In genomic region chr3:48661501-48662139, GRCh38 we compare ENCODE assay signal across 9 cellular contexts. TPM values are rescaled to one million over a fixed set of nuclear protein-coding genes. Genes with fewer than 3 reads are reported as not detected.
DNase-seq lines count a peak whose midpoint lies in the region; ATAC-seq, FAIRE-seq and TF ChIP-seq lines count a peak whose summit lies in the region.
"Had no signal": no experiment of that assay in that cellular context is flagged by ENCODE, and none has a peak within 500 bp of the region (broad histone marks: within the 10 kb centered on the region; RNA-seq: fewer than 3 reads in every experiment).

No MANE protein-coding gene starts in this region.

- H3K4me2 ChIP-seq in K562 (ENCODE audit: insufficient read depth, low read length): no peak overlapping the region; the same call in 1 of the 2 replicates

- CTCF ChIA-PET in K562 (lab: Yijun Ruan, JAX; ENCODE audit: low intra/inter-chr PET ratio): no interaction called here

- no peak for TF ChIP-seq EP300 in K562 (IDR thresholded peaks at IDR 0.05; ENCODE audit: low read length)

- no peak for TF ChIP-seq POLR2A in K562 (conservative IDR thresholded peaks at IDR 0.05)
- TF ChIP-seq POLR2A in spleen (IDR thresholded peaks at IDR 0.05): no peak

- POLR2A ChIA-PET in K562 (lab: Yijun Ruan, JAX): interaction anchor here (0.6 to 1.5 kb wide), 6 partner anchors 9 to 261 kb away, joined by 3 to 5 read pairs (median 3); no protein-coding TSS in a partner anchor

- H3K9me1 ChIP-seq in K562 (ENCODE audit: control insufficient read depth, insufficient read depth, low read length): no peaks in the 10 kb centered on the region

- no peak for TF ChIP-seq CTCF in K562 (IDR thresholded peaks at IDR 0.05 in 2 of 3, conservative IDR thresholded peaks at IDR 0.05 in 1 of 3; ENCODE audit: insufficient read depth in 2 of 3, low read depth in 1 of 3, low read length in 3 of 3)
- no peak for TF ChIP-seq CTCF in spleen (IDR thresholded peaks at IDR 0.05 in 8 of 11, conservative IDR thresholded peaks at IDR 0.05 in 3 of 11)

- DNase-seq in T-helper 9 cell (peak; percentile 72), K562 (ENCODE audit: extremely low read depth in 1 of 4, low spot score in 3 of 4) (peak; percentile 74 to 88 (median 87)), spleen (peak; percentile 91), NCI-H82 treated with DMSO at 0.1 percent for 48 hours (lab: John Stamatoyannopoulos, UW; ENCODE audit: unreplicated experiment) (no peak)

- H2AFZ ChIP-seq in K562 (ENCODE audit: low read depth, low read length): no peak overlapping the region

- no peak for TF ChIP-seq RAD21 in K562 (CRISPR knock-in tag; conservative IDR thresholded peaks at IDR 0.05 in 1 of 2, IDR thresholded peaks at IDR 0.05 in 1 of 2)

- FAIRE-seq in K562 (lab: Jason Lieb, UNC): peak; percentile 82

- no peaks in the 10 kb centered on the region for H4K20me1 ChIP-seq in K562 (replicated peaks; ENCODE audit: control insufficient read depth, insufficient read depth, low read length)

- intact Hi-C loops in K562 (cut with micrococcal nuclease) (no loop called here), spleen (cut with DNase I; ENCODE audit: low total_unique reads) (no loop called here)

- H3K79me2 ChIP-seq in K562 (ENCODE audit: control insufficient read depth, insufficient read depth, low read length): no peaks in the 10 kb centered on the region

- ATAC-seq in GM21423 (IDR thresholded peaks at IDR 0.05; ENCODE audit: unreplicated experiment): peak; percentile 30
- no peak; the same call in 2 of the 3 replicates for ATAC-seq in K562
- no peak for ATAC-seq in HG03439 (IDR thresholded peaks at IDR 0.05; ENCODE audit: unreplicated experiment)
- ATAC-seq in GM18517 (IDR thresholded peaks at IDR 0.05; ENCODE audit: unreplicated experiment): no peak

- H3K27me3 ChIP-seq in K562 (ENCODE audit: control insufficient read depth in 2 of 2, insufficient read depth in 2 of 2, low read length in 2 of 2) (no peaks in the 10 kb centered on the region; a peak in 1 of 5 replicates), iPS-18a (ENCODE audit: control insufficient read depth, insufficient read depth, low read length) (no peaks in the 10 kb centered on the region), spleen (replicated peaks in 1 of 7) (peaks cover 0 to 79% (median 37%) of the 10 kb centered on the region in 7 donors)

- no peaks in the 10 kb centered on the region for H3K9me3 ChIP-seq in K562 (replicated peaks; ENCODE audit: control insufficient read depth, insufficient read depth, low read depth, low read length)
- H3K9me3 ChIP-seq in iPS-18a (ENCODE audit: control insufficient read depth, low read depth, low read length): no peaks in the 10 kb centered on the region
- H3K9me3 ChIP-seq in spleen: no peaks in the 10 kb centered on the region

- H3K9ac ChIP-seq in K562 (ENCODE audit: insufficient read depth in 1 of 2, low read depth in 2 of 2, low read length in 2 of 2) (peak overlapping the region in 1 of 2 experiments; percentile 4; a peak in 1 of 4 replicates), iPS-18a (ENCODE audit: low read length) (no peak overlapping the region)

- H3K4me3 ChIP-seq in K562 (no peak overlapping the region; the same call in 1 of the 2 replicates), iPS-18a (ENCODE audit: low read length) (peak overlapping the region; percentile 56), spleen (peak overlapping the region in 7 of 8 donors; percentile 24 to 80 (median 45))

- 22% methylated on average over 29 of the region's 66 CpGs for WGBS in K562 (ENCODE audit: insufficient coverage, low coverage, missing lambda C conversion rate)
- 2 to 6% (median 3%) methylated on average over 11 to 66 of the region's 66 CpGs for WGBS in spleen, 5 donors

- H3K36me3 ChIP-seq in K562 (ENCODE audit: control insufficient read depth, insufficient read depth, low read length) (peaks cover 2% of the 10 kb centered on the region; the same call in 1 of the 3 replicates), iPS-18a (ENCODE audit: control insufficient read depth, low read depth, low read length) (peaks cover 5% of the 10 kb centered on the region), spleen (no peaks in the 10 kb centered on the region)

- BruUV-seq in K562 (replicated peaks; lab: Mats Ljungman, UMichigan): no TSS peak

- H3K4me1 ChIP-seq in K562 (replicated peaks in 1 of 2; ENCODE audit: control insufficient read depth in 2 of 2, insufficient read depth in 2 of 2, low read length in 2 of 2) (peaks cover 2 to 36% of the 10 kb centered on the region in 2 experiments; a peak in 4 of 5 replicates), iPS-18a (ENCODE audit: control insufficient read depth, low read depth, low read length) (peaks cover 4% of the 10 kb centered on the region), spleen (peaks cover 18 to 44% (median 38%) of the 10 kb centered on the region in 6 donors)

- in situ Hi-C loops in K562 (cut with MboI): no loop called here

- H3K27ac ChIP-seq in K562 (ENCODE audit: extremely low read depth, low read depth, low read length): no peak overlapping the region
- H3K27ac ChIP-seq in iPS-18a (ENCODE audit: low read length): no peak overlapping the region
- H3K27ac ChIP-seq in spleen: no peak overlapping the region

RNA-seq across cellular contexts. Expression of gene CELSR3, which starts 1.1 kb away (rescaled TPM):
- total RNA-seq in K562 (2011; cell fraction: chromatin; rRNA removed; ENCODE audit: low replicate concordance): 5.4 and 13.8 TPM in 2 replicates
- 7.0 and 9.3 TPM in 2 replicates for total RNA-seq in K562 (2011; cell fraction: nucleolus; rRNA removed)
- 6.1 and 6.5 TPM in 2 replicates for total RNA-seq in K562 (2011; cell fraction: nucleoplasm; rRNA removed)
- total RNA-seq in K562 (2014; rRNA removed): 0.64 and 0.98 TPM in 2 replicates
- 0.47 and 0.48 TPM in 2 replicates for total RNA-seq in K562 (2014; rRNA removed; fragmentation: Illumina TruSeq; extraction: Trizol)
- total RNA-seq in K562 (2015; rRNA removed; fragmentation: Illumina TruSeq; extraction: Trizol): 0.76 and 0.79 TPM in 2 replicates
- 1.6 and 2.1 TPM in 2 replicates for total RNA-seq in K562 (2021)
- polyA plus RNA-seq in K562 (2011; rRNA removed): 0.84 and 0.93 TPM in 2 replicates
- polyA plus RNA-seq in K562 (2011; cell fraction: cytosol; rRNA removed): 0.87 and 1.8 TPM in 2 replicates
- 5.5 and 8.2 TPM in 2 replicates for polyA plus RNA-seq in K562 (2011; cell fraction: nucleus; rRNA removed)
- polyA plus RNA-seq in K562 (2012): 1.5 and 1.6 TPM in 2 replicates
- 1.1 and 1.5 TPM in 2 replicates for polyA plus RNA-seq in K562 (2014; fragmentation: Illumina TruSeq; extraction: Trizol)
- polyA plus RNA-seq in K562 (2014; fragmentation: Nextera tagmentation; extraction: Ambion mirVana): under 1 TPM; 0.10 to 0.20 TPM
- polyA plus RNA-seq in K562 (2014; rRNA removed): 1.3 and 2.7 TPM in 2 replicates
- 0.78 and 1.9 TPM in 2 replicates for polyA minus RNA-seq in K562 (2011; rRNA and poly(A)+ RNA removed)
- polyA minus RNA-seq in K562 (2011; cell fraction: cytosol; rRNA and poly(A)+ RNA removed): 1.8 and 2.0 TPM in 2 replicates
- 2.7 and 3.0 TPM in 2 replicates for polyA minus RNA-seq in K562 (2011; cell fraction: nucleus; rRNA and poly(A)+ RNA removed)
- 1 to 10 TPM in 6 of 7 donors, under 1 TPM in 1; 0.56 to 2.7 (median 1.8) TPM for total RNA-seq in spleen
- polyA plus RNA-seq in spleen: 1 to 10 TPM in 2 of 3 donors, under 1 TPM in 1; 0.89 to 2.5 (median 2.0) TPM

RNA-seq across cellular contexts. Expression of gene NCKIPSD, which starts 24.1 kb away (rescaled TPM):
- total RNA-seq in K562 (2011; cell fraction: chromatin; rRNA removed; ENCODE audit: low replicate concordance): 29.1 and 109 TPM in 2 replicates
- 55.4 and 58.4 TPM in 2 replicates for total RNA-seq in K562 (2011; cell fraction: nucleolus; rRNA removed)
- total RNA-seq in K562 (2011; cell fraction: nucleoplasm; rRNA removed): 33.2 and 33.4 TPM in 2 replicates
- total RNA-seq in K562 (2014; rRNA removed) (12.3 and 18.7 TPM in 2 replicates), K562 (2014; rRNA removed; fragmentation: Illumina TruSeq; extraction: Trizol) (4.1 and 6.3 TPM in 2 replicates), K562 (2015; rRNA removed; fragmentation: Illumina TruSeq; extraction: Trizol) (9.7 and 10.0 TPM in 2 replicates), K562 (2021) (17.3 and 20.1 TPM in 2 replicates), spleen (10 to 100 TPM; 13.5 to 33.9 (median 19.9) TPM)
- polyA plus RNA-seq in K562 (2011; rRNA removed) (24.4 and 35.6 TPM in 2 replicates), K562 (2014; fragmentation: Illumina TruSeq; extraction: Trizol) (15.0 and 16.2 TPM in 2 replicates), K562 (2014; fragmentation: Nextera tagmentation; extraction: Ambion mirVana) (1 to 10 TPM in 1 of 2 experiments, under 1 TPM in 1; 0.49 to 1.7 TPM), K562 (2014; rRNA removed) (17.8 and 21.4 TPM in 2 replicates), spleen (10 to 100 TPM in 1 of 3 donors, 1 to 10 TPM in 2; 5.9 to 10.3 (median 6.3) TPM)
- 38.2 and 70.0 TPM in 2 replicates for polyA plus RNA-seq in K562 (2011; cell fraction: cytosol; rRNA removed)
- 114 and 150 TPM in 2 replicates for polyA plus RNA-seq in K562 (2011; cell fraction: nucleus; rRNA removed)
- polyA plus RNA-seq in K562 (2012): 14.6 and 23.0 TPM in 2 replicates
- polyA minus RNA-seq in K562 (2011; rRNA and poly(A)+ RNA removed): 14.6 and 22.5 TPM in 2 replicates
- polyA minus RNA-seq in K562 (2011; cell fraction: cytosol; rRNA and poly(A)+ RNA removed): 25.6 and 29.7 TPM in 2 replicates
- polyA minus RNA-seq in K562 (2011; cell fraction: nucleus; rRNA and poly(A)+ RNA removed): 33.0 and 36.1 TPM in 2 replicates

RNA-seq across cellular contexts. Expression of gene SLC26A6, which starts 26.4 kb away (rescaled TPM):
- total RNA-seq in K562 (2011; cell fraction: chromatin; rRNA removed; ENCODE audit: low replicate concordance): 176 and 387 TPM in 2 replicates
- total RNA-seq in K562 (2011; cell fraction: nucleolus; rRNA removed): 251 and 260 TPM in 2 replicates
- total RNA-seq in K562 (2011; cell fraction: nucleoplasm; rRNA removed): 183 and 192 TPM in 2 replicates
- total RNA-seq in K562 (2014; rRNA removed) (14.8 and 22.2 TPM in 2 replicates), K562 (2014; rRNA removed; fragmentation: Illumina TruSeq; extraction: Trizol) (7.1 and 10.5 TPM in 2 replicates), K562 (2015; rRNA removed; fragmentation: Illumina TruSeq; extraction: Trizol) (11.9 and 12.4 TPM in 2 replicates), K562 (2021) (26.5 and 27.2 TPM in 2 replicates), spleen (10 to 100 TPM; 18.0 to 59.7 (median 23.1) TPM)
- polyA plus RNA-seq in K562 (2011; rRNA removed) (20.4 and 42.8 TPM in 2 replicates), K562 (2014; fragmentation: Illumina TruSeq; extraction: Trizol) (19.7 and 21.0 TPM in 2 replicates), K562 (2014; fragmentation: Nextera tagmentation; extraction: Ambion mirVana) (1 to 10 TPM; 2.1 to 4.5 TPM), K562 (2014; rRNA removed) (24.8 and 26.6 TPM in 2 replicates), spleen (10 to 100 TPM in 2 of 3 donors, 1 to 10 TPM in 1; 8.5 to 21.6 (median 17.1) TPM)
- 28.1 and 30.5 TPM in 2 replicates for polyA plus RNA-seq in K562 (2011; cell fraction: cytosol; rRNA removed)
- polyA plus RNA-seq in K562 (2011; cell fraction: nucleus; rRNA removed): 437 and 444 TPM in 2 replicates
- polyA plus RNA-seq in K562 (2012): 25.1 and 26.5 TPM in 2 replicates
- polyA minus RNA-seq in K562 (2011; rRNA and poly(A)+ RNA removed): 21.2 and 21.7 TPM in 2 replicates
- 21.2 and 26.8 TPM in 2 replicates for polyA minus RNA-seq in K562 (2011; cell fraction: cytosol; rRNA and poly(A)+ RNA removed)
- 95.1 and 104 TPM in 2 replicates for polyA minus RNA-seq in K562 (2011; cell fraction: nucleus; rRNA and poly(A)+ RNA removed)

RNA-seq across cellular contexts. Expression of gene TMEM89, which starts 40.1 kb away (rescaled TPM):
- total RNA-seq in K562 (2011; cell fraction: chromatin; rRNA removed; ENCODE audit: low replicate concordance): not detected in 2 replicates
- total RNA-seq in K562 (2011; cell fraction: nucleolus; rRNA removed): not detected in 2 replicates
- not detected in 2 replicates for total RNA-seq in K562 (2011; cell fraction: nucleoplasm; rRNA removed)
- not detected in 2 replicates for total RNA-seq in K562 (2014; rRNA removed)
- total RNA-seq in K562 (2014; rRNA removed; fragmentation: Illumina TruSeq; extraction: Trizol): not detected in 2 replicates
- not detected in 2 replicates for total RNA-seq in K562 (2015; rRNA removed; fragmentation: Illumina TruSeq; extraction: Trizol)
- total RNA-seq in K562 (2021): not detected in 2 replicates
- polyA plus RNA-seq in K562 (2011; rRNA removed): not detected in 2 replicates
- not detected in 2 replicates for polyA plus RNA-seq in K562 (2011; cell fraction: cytosol; rRNA removed)
- polyA plus RNA-seq in K562 (2011; cell fraction: nucleus; rRNA removed): not detected in 2 replicates
- polyA plus RNA-seq in K562 (2012): not detected in 2 replicates
- not detected in 2 replicates for polyA plus RNA-seq in K562 (2014; fragmentation: Illumina TruSeq; extraction: Trizol)
- polyA plus RNA-seq in K562 (2014; fragmentation: Nextera tagmentation; extraction: Ambion mirVana): not detected
- polyA plus RNA-seq in K562 (2014; rRNA removed): not detected in 2 replicates
- polyA minus RNA-seq in K562 (2011; rRNA and poly(A)+ RNA removed): not detected in 2 replicates
- not detected in 2 replicates for polyA minus RNA-seq in K562 (2011; cell fraction: cytosol; rRNA and poly(A)+ RNA removed)
- polyA minus RNA-seq in K562 (2011; cell fraction: nucleus; rRNA and poly(A)+ RNA removed): not detected in 2 replicates
- total RNA-seq in spleen: not detected
- polyA plus RNA-seq in spleen: under 1 TPM in 2 of 3 donors, not detected in 1; 0.42 to 0.46 TPM
- polyA plus RNA-seq: adipose tissue had no signal

RNA-seq across cellular contexts. Expression of gene UQCRC1, which starts 52.2 kb away (rescaled TPM):
- total RNA-seq in K562 (2011; cell fraction: chromatin; rRNA removed; ENCODE audit: low replicate concordance): 163 and 409 TPM in 2 replicates
- total RNA-seq in K562 (2011; cell fraction: nucleolus; rRNA removed): 323 and 415 TPM in 2 replicates
- total RNA-seq in K562 (2011; cell fraction: nucleoplasm; rRNA removed): 204 and 237 TPM in 2 replicates
- total RNA-seq in K562 (2014; rRNA removed) (237 and 300 TPM in 2 replicates), K562 (2014; rRNA removed; fragmentation: Illumina TruSeq; extraction: Trizol) (167 and 219 TPM in 2 replicates), K562 (2015; rRNA removed; fragmentation: Illumina TruSeq; extraction: Trizol) (249 and 268 TPM in 2 replicates), K562 (2021) (288 and 299 TPM in 2 replicates), spleen (100 to 1,000 TPM; 126 to 222 (median 130) TPM)
- polyA plus RNA-seq in K562 (2011; rRNA removed) (424 and 448 TPM in 2 replicates), K562 (2014; fragmentation: Illumina TruSeq; extraction: Trizol) (253 and 318 TPM in 2 replicates), K562 (2014; fragmentation: Nextera tagmentation; extraction: Ambion mirVana) (100 to 1,000 TPM; 125 to 181 TPM), K562 (2014; rRNA removed) (274 and 293 TPM in 2 replicates), spleen (100 to 1,000 TPM in 1 of 3 donors, 10 to 100 TPM in 2; 88.6 to 128 (median 92.6) TPM)
- polyA plus RNA-seq in K562 (2011; cell fraction: cytosol; rRNA removed): 573 and 695 TPM in 2 replicates
- 460 and 505 TPM in 2 replicates for polyA plus RNA-seq in K562 (2011; cell fraction: nucleus; rRNA removed)
- 235 and 311 TPM in 2 replicates for polyA plus RNA-seq in K562 (2012)
- polyA minus RNA-seq in K562 (2011; rRNA and poly(A)+ RNA removed): 501 and 672 TPM in 2 replicates
- polyA minus RNA-seq in K562 (2011; cell fraction: cytosol; rRNA and poly(A)+ RNA removed): 336 and 338 TPM in 2 replicates
- 126 and 184 TPM in 2 replicates for polyA minus RNA-seq in K562 (2011; cell fraction: nucleus; rRNA and poly(A)+ RNA removed)
